17 cellular contexts compared by ENCODE assay signal in the genomic region with DNA sequence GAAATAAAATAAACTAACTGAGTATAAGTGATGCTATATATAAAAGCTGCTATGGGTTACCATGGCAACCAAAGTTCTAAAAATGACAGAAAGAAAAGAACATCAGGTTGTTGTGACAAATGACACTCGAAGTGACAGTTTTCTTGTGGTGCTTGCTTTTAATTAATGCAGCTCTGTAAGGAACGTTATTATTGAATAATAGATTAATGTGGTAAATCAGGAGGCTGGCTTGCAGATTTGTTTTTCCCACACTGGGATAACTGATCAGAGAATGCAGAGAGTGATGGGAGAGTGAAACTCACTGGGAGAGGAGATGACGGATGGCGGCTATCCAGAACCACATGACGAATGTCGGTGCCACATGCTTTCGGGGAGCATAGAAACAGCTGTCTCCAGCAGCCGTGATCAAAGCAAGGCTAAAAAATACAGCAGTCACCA.
"Had no signal": no experiment of that assay in that cellular context is flagged by ENCODE, and none has a peak within 500 bp of the region (broad histone marks: within the 10 kb centered on the region; RNA-seq: fewer than 3 reads in every experiment).

No MANE protein-coding gene starts in this region.

- ATAC-seq: left ventricle myocardium superior; naive thymus-derived CD8-positive, alpha-beta T cell had no signal

- H3K27me3 ChIP-seq: esophagus muscularis mucosa, thyroid gland had no signal

- H3K9me3 ChIP-seq: esophagus muscularis mucosa, thyroid gland had no signal

- H3K36me3 ChIP-seq: esophagus muscularis mucosa, thyroid gland had no signal

- H3K27ac ChIP-seq: esophagus muscularis mucosa, thyroid gland had no signal

- DNase-seq: activated CD4-positive, alpha-beta memory T cell treated with anti-CD3 and anti-CD28 coated beads for 36 hours; activated CD4-positive, alpha-beta T cell treated with anti-CD3 and anti-CD28 coated beads for 4 hours; activated T-cell treated with anti-CD3 and anti-CD28 coated beads for 4 hours; central memory CD4-positive, alpha-beta T cell; effector CD8-positive, alpha-beta T cell; immature natural killer cell; kidney glomerular epithelial cell; left ventricle myocardium superior; naive thymus-derived CD8-positive, alpha-beta T cell; stimulated activated CD4-positive, alpha-beta T cell treated with anti-CD3 and anti-CD28 coated beads, Interleukin-12 subunit alpha, Interleukin-12 subunit beta, amount 100 ng/mL, for 4 hours; stimulated activated CD4-positive, alpha-beta T cell treated with anti-CD3 and anti-CD28 coated beads, Interleukin-1b, Interleukin-23, amount 100 ng/mL, for 48 hours; stimulated activated CD8-positive, alpha-beta memory T cell treated with anti-CD3 and anti-CD28 coated beads, Interleukin-4, amount 100 ng/mL, for 48 hours; stimulated activated naive CD4-positive, alpha-beta T cell; T-helper 2 cell; thyroid gland had no signal

- H3K4me1 ChIP-seq: esophagus muscularis mucosa, thyroid gland had no signal

- H3K4me3 ChIP-seq: esophagus muscularis mucosa, thyroid gland had no signal

- FAIRE-seq: endothelial cell of umbilical vein had no signal
